Comparison of ENCODE assay signal across 8 cellular contexts in the genomic region with DNA sequence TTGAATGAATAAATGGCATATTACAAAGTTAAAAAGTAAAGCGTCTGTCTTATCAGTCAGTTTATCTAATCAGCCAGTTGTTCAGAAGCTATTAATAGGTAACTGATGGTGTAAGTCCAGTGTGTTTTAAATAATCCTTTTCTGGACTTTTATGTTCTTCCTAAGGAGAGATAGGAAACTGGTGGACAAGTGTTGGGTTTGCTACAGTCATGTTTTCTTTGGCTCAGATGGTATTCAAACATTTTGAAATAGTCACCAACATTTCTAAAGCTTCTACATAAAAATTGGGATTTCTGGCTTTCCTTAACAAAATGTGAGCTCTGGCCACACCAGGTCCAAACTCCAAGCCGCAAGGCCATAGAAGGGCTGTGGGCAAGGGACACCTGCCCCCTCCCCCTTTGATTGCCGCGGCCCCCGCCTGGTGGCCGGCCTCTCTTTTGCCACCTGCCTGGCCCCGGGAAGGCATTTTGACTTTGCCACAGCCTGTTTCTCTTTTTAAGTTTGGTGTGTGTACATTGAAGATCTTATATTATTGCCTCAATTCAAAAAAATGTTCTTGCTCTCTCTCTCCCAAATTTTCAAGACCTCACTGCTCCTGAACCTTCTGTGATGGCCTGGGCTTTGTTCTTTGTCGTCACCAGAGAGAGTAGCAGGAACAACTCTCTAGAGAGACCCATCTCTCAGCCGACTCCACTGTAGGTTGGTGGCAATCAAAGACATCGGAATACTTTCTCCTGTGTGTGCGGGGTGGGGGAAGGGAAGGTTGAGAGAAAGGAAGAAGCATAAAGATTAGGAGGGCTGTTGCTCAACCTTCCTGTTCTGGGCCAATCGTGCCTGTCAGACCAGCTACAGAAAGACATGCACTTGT.
DNase-seq lines count a peak whose midpoint lies in the region; ATAC-seq and TF ChIP-seq lines count a peak whose summit lies in the region.

No MANE protein-coding gene starts in this region.

- peak overlapping the region; percentile 71 for H3K27ac Mint-ChIP-seq in T-helper 1 cell treated with Interleukin-12 subunit alpha and Interleukin-12 subunit beta and Interleukin-4 antibody, amounts not matched to agents 30 μg/mL and 1 μg/mL, for 36 hours

- peak overlapping the region; percentile 79 for H3K27ac ChIP-seq in HL-60 (replicated peaks)

- H3K27me3 ChIP-seq in HL-60 (ENCODE audit: insufficient read depth, poor library complexity, severe bottlenecking) = no peaks in the 10 kb centered on the region

- no peak for TF ChIP-seq CTCF in HL-60 (IDR thresholded peaks at IDR 0.05; ENCODE audit: insufficient read depth, low read length)
- TF ChIP-seq CTCF in fibroblast of pulmonary artery (IDR thresholded peaks at IDR 0.05; ENCODE audit: low read length, missing control alignments) = no peak

- H3K4me3 ChIP-seq in HL-60 (replicated peaks; ENCODE audit: insufficient read depth, low read length) = no peak overlapping the region
- H3K4me3 ChIP-seq in fibroblast of pulmonary artery (replicated peaks; ENCODE audit: low read depth, low read length) = peak overlapping the region; percentile 10

- peak overlapping the region; percentile 56 for H3K4me3 Mint-ChIP-seq in T-helper 1 cell treated with Interleukin-12 subunit alpha and Interleukin-12 subunit beta and Interleukin-4 antibody, amounts not matched to agents 30 μg/mL and 1 μg/mL, for 36 hours

- no peaks in the 10 kb centered on the region for H3K36me3 Mint-ChIP-seq in T-helper 1 cell treated with Interleukin-12 subunit alpha and Interleukin-12 subunit beta and Interleukin-4 antibody, amounts not matched to agents 30 μg/mL and 1 μg/mL, for 36 hours (ENCODE audit: low read depth)

- DNase-seq in HL-60 (ENCODE audit: low read depth in 1 of 2, low spot score in 1 of 2) = peak; percentile 86 to 96
- peak; percentile 78 for DNase-seq in fibroblast of pulmonary artery (ENCODE audit: low read depth)
- DNase-seq in putamen (ENCODE audit: low spot score) = peak; percentile 46
- DNase-seq in effector CD8-positive, alpha-beta T cell (lab: John Stamatoyannopoulos, UW) = no peak

- ATAC-seq in HG03520 (IDR thresholded peaks at IDR 0.05; ENCODE audit: unreplicated experiment) = no peak
- ATAC-seq in GM21360 (IDR thresholded peaks at IDR 0.05; ENCODE audit: unreplicated experiment) = no peak
- no peak for ATAC-seq in HG02588 (IDR thresholded peaks at IDR 0.05; ENCODE audit: unreplicated experiment)

- peaks cover 23% of the 10 kb centered on the region for H3K4me1 Mint-ChIP-seq in T-helper 1 cell treated with Interleukin-12 subunit alpha and Interleukin-12 subunit beta and Interleukin-4 antibody, amounts not matched to agents 30 μg/mL and 1 μg/mL, for 36 hours (ENCODE audit: low read depth)

- no peaks in the 10 kb centered on the region for H3K27me3 Mint-ChIP-seq in T-helper 1 cell treated with Interleukin-12 subunit alpha and Interleukin-12 subunit beta and Interleukin-4 antibody, amounts not matched to agents 30 μg/mL and 1 μg/mL, for 36 hours (ENCODE audit: low read depth)

- H3K9me3 Mint-ChIP-seq in T-helper 1 cell treated with Interleukin-12 subunit alpha and Interleukin-12 subunit beta and Interleukin-4 antibody, amounts not matched to agents 30 μg/mL and 1 μg/mL, for 36 hours = no peaks in the 10 kb centered on the region
